Comparison of ENCODE assay signal across 22 cellular contexts in genomic region chr3:49713336-49714105, GRCh38. TPM values are rescaled to one million over a fixed set of nuclear protein-coding genes. Genes with fewer than 3 reads are reported as not detected.
"Had no signal": no experiment of that assay in that cellular context is flagged by ENCODE, and none has a peak within 500 bp of the region (broad histone marks: within the 10 kb centered on the region; RNA-seq: fewer than 3 reads in every experiment).

No MANE protein-coding gene starts in this region.

- H3K36me3 Mint-ChIP-seq: activated naive CD4-positive, alpha-beta T cell treated with anti-CD3 and anti-CD28 coated beads, Interleukin-2, amount 50 U/mL, for 72 hours had no signal

- H3K27ac Mint-ChIP-seq: activated naive CD4-positive, alpha-beta T cell treated with anti-CD3 and anti-CD28 coated beads, Interleukin-2, amount 50 U/mL, for 72 hours; activated T-cell treated with anti-CD3 and anti-CD28 coated beads, Interleukin-2, amount 50 U/mL, for 72 hours; nephron; progenitor cell of endocrine pancreas had no signal

- H3K27me3 ChIP-seq: adrenal gland, breast epithelium, gastroesophageal sphincter, heart left ventricle had no signal

- H3K4me3 ChIP-seq: adrenal gland, breast epithelium, gastroesophageal sphincter, heart left ventricle, lower lobe of right lung had no signal

- DNase-seq: activated CD4-positive, alpha-beta T cell treated with anti-CD3 and anti-CD28 coated beads, Interleukin-2, amount 10 ng/mL, durations not matched to agents 7 days and 5 days; activated gamma-delta T cell; activated T-cell treated with anti-CD3 and anti-CD28 coated beads, Interleukin-2, amount 50 U/mL, for 72 hours; cerebellar nuclear complex; effector CD4-positive, alpha-beta T cell; kidney glomerular epithelial cell; lower lobe of right lung; nucleus accumbens; small intestine; stimulated activated CD4-positive, alpha-beta T cell treated with anti-CD3 and anti-CD28 coated beads, Interleukin-4, amount 100 ng/mL, for 1 hour; stimulated activated naive CD8-positive, alpha-beta T cell treated with anti-CD3 and anti-CD28 coated beads, Interleukin-15, amount 100 ng/mL, for 72 hours; T-helper 1 cell; T1000; trophoblast cell had no signal

- H3K4me3 Mint-ChIP-seq: activated CD4-positive, alpha-beta T cell treated with anti-CD3 and anti-CD28 coated beads, Interleukin-2, amount 10 ng/mL, durations not matched to agents 7 days and 5 days; activated T-cell treated with anti-CD3 and anti-CD28 coated beads, Interleukin-2, amount 50 U/mL, for 72 hours; nephron; stimulated activated naive CD8-positive, alpha-beta T cell treated with anti-CD3 and anti-CD28 coated beads, Interleukin-15, amount 100 ng/mL, for 72 hours had no signal

- H3K9me3 Mint-ChIP-seq: activated CD4-positive, alpha-beta T cell treated with anti-CD3 and anti-CD28 coated beads, Interleukin-2, amount 10 ng/mL, durations not matched to agents 7 days and 5 days; activated naive CD4-positive, alpha-beta T cell treated with anti-CD3 and anti-CD28 coated beads, Interleukin-2, amount 50 U/mL, for 72 hours; activated T-cell treated with anti-CD3 and anti-CD28 coated beads, Interleukin-2, amount 50 U/mL, for 72 hours; nephron; stimulated activated naive CD8-positive, alpha-beta T cell treated with anti-CD3 and anti-CD28 coated beads, Interleukin-15, amount 100 ng/mL, for 72 hours had no signal

- H3K27ac ChIP-seq: adrenal gland, breast epithelium, gastroesophageal sphincter, heart left ventricle, lower lobe of right lung had no signal

- H3K36me3 ChIP-seq: adrenal gland, breast epithelium had no signal

- H3K27me3 Mint-ChIP-seq: activated CD4-positive, alpha-beta T cell treated with anti-CD3 and anti-CD28 coated beads, Interleukin-2, amount 10 ng/mL, durations not matched to agents 7 days and 5 days; progenitor cell of endocrine pancreas; stimulated activated naive CD8-positive, alpha-beta T cell treated with anti-CD3 and anti-CD28 coated beads, Interleukin-15, amount 100 ng/mL, for 72 hours had no signal

- ATAC-seq: activated naive CD4-positive, alpha-beta T cell treated with anti-CD3 and anti-CD28 coated beads, Interleukin-2, amount 50 U/mL, for 72 hours; activated T-cell treated with anti-CD3 and anti-CD28 coated beads, Interleukin-2, amount 50 U/mL, for 72 hours; esophagus mucosa; gastroesophageal sphincter; heart left ventricle; lower lobe of right lung; stimulated activated naive CD8-positive, alpha-beta T cell treated with anti-CD3 and anti-CD28 coated beads, Interleukin-15, amount 100 ng/mL, for 72 hours had no signal

- H3K4me1 ChIP-seq: breast epithelium had no signal

- H3K9me3 ChIP-seq: adrenal gland, breast epithelium, gastroesophageal sphincter, heart left ventricle, lower lobe of right lung had no signal

RNA-seq across cellular contexts. Expression of gene AMIGO3, which starts 6.0 kb away (rescaled TPM):
- total RNA-seq: activated naive CD4-positive, alpha-beta T cell treated with anti-CD3 and anti-CD28 coated beads, Interleukin-2, amount 50 U/mL, for 72 hours; esophagus mucosa; lower lobe of right lung had no signal
